ENCODE assay signal across 28 cellular contexts in the genomic region with DNA sequence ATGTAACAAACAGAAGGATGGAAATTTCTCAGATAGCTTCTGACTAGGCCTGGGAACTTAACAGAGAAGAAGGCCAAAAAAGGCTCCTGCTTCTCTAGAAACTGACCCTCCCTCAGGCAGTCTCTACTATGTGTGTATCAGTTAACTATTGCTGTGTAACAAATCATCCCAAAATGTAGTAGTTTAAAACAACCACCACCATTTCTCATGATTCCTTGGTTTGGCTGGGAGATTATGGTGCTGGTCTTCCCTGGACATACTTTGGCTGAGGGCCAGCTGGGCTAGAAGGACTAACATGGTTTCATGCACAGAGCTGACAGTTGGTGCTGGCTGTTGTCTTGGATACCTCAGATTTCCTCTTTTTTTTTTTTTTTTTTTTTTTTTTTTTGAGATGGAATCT.
"Had no signal": no experiment of that assay in that cellular context is flagged by ENCODE, and none has a peak within 500 bp of the region (broad histone marks: within the 10 kb centered on the region; RNA-seq: fewer than 3 reads in every experiment).

No MANE protein-coding gene starts in this region.

- H2AFZ ChIP-seq: PC-9 had no signal

- DNase-seq: activated CD4-positive, alpha-beta memory T cell treated with anti-CD3 and anti-CD28 coated beads, Interleukin-2, amount 10 ng/mL, durations not matched to agents 7 days and 5 days; activated CD4-positive, alpha-beta T cell treated with anti-CD3 and anti-CD28 coated beads for 36 hours; activated CD4-positive, alpha-beta T cell treated with anti-CD3 and anti-CD28 coated beads, Interleukin-2, amount 50 U/mL, for 1 hour; activated CD4-positive, CD25-positive, alpha-beta regulatory T cell; activated gamma-delta T cell; activated naive CD4-positive, alpha-beta T cell treated with anti-CD3 and anti-CD28 coated beads, Interleukin-2, amount 10 ng/mL, durations not matched to agents 7 days and 5 days; activated naive CD8-positive, alpha-beta T cell treated with anti-CD3 and anti-CD28 coated beads for 36 hours; activated T-cell treated with anti-CD3 and anti-CD28 coated beads for 4 hours; activated T-cell treated with anti-CD3 and anti-CD28 coated beads, Interleukin-2, amount 50 U/mL, for 48 hours; cerebellar nuclear complex; Karpas-422; MM.1S; NCI-H1105 treated with DMSO at 0.1 percent for 48 hours; NCI-H1436 treated with DMSO at 0.1 percent for 48 hours; NCI-H187; NCI-H2107; NCI-H2171 treated with DMSO at 0.1 percent for 48 hours; NCI-H226; NCI-H510A; NCI-H526 treated with DMSO at 0.1 percent for 48 hours; PC-9; SHP77 treated with DMSO at 0.1 percent for 48 hours; T-helper 17 cell; T-helper 9 cell had no signal

- H3K4me3 ChIP-seq: PC-9 had no signal

- H3K4me2 ChIP-seq: PC-9 had no signal

- ATAC-seq: activated CD4-positive, alpha-beta T cell treated with anti-CD3 and anti-CD28 coated beads for 36 hours; activated T-helper 17 cell treated with anti-CD3 and anti-CD28 coated beads, Interleukin-2, amount 50 U/mL, for 72 hours; T-helper 17 cell had no signal

- FAIRE-seq: colon, TTC549 had no signal

- H3K27ac ChIP-seq: PC-9, VCaP had no signal
